Comparison of ENCODE assay signal across 29 cellular contexts in the genomic region with DNA sequence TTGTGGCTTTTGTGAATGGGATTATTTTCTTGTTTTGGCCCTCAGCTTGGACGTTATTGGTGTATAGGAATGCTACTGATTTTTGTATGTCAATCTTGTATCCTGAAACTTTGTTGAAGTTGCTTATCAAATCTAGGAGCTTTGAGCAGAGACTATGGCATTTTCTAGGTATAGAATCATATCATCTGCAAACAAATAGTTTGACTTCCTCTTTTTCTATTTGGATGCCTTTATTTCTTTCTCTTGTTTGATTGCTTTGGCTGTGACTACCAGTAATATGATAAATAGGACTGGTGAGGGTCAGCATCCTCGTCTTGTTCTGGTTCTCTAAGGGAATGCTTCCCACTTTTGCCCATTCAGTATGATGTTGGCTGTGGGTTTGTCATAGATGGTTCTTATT.
"Had no signal": no experiment of that assay in that cellular context is flagged by ENCODE, and none has a peak within 500 bp of the region (broad histone marks: within the 10 kb centered on the region; RNA-seq: fewer than 3 reads in every experiment).

No MANE protein-coding gene starts in this region.

- H3K4me2 ChIP-seq: hepatocyte had no signal

- H3K79me2 ChIP-seq: hepatocyte had no signal

- H3K9me3 ChIP-seq: esophagus squamous epithelium had no signal

- FAIRE-seq: astrocyte, bronchial epithelial cell had no signal

- ATAC-seq: activated naive CD4-positive, alpha-beta T cell treated with anti-CD3 and anti-CD28 coated beads, Interleukin-2, amount 50 U/mL, for 72 hours; gastroesophageal sphincter; heart right ventricle; T-helper 17 cell had no signal

- H3K36me3 ChIP-seq: brain microvascular endothelial cell, esophagus squamous epithelium, gastroesophageal sphincter, heart right ventricle, WERI-Rb-1 had no signal

- H3K4me3 ChIP-seq: coronary artery, dorsolateral prefrontal cortex, esophagus squamous epithelium, gastroesophageal sphincter, heart right ventricle, hepatocyte had no signal

- H3K27ac ChIP-seq: brain microvascular endothelial cell, coronary artery, esophagus squamous epithelium, gastroesophageal sphincter, heart right ventricle, hepatocyte, WERI-Rb-1 had no signal

- DNase-seq: activated B cell treated with CpG ODN at 0.5 μM for 24 hours; activated CD4-positive, alpha-beta T cell treated with anti-CD3 and anti-CD28 coated beads for 48 hours; activated CD4-positive, alpha-beta T cell treated with anti-CD3 and anti-CD28 coated beads, Interleukin-2, amount 50 U/mL, for 1 hour; activated CD4-positive, alpha-beta T cell treated with anti-CD3 and anti-CD28 coated beads, Interleukin-2, amount 50 U/mL, for 48 hours; activated CD8-positive, alpha-beta memory T cell treated with anti-CD3 and anti-CD28 coated beads, Interleukin-2, amount 10 ng/mL, durations not matched to agents 7 days and 5 days; activated CD8-positive, alpha-beta memory T cell treated with anti-CD3 and anti-CD28 coated beads, Interleukin-2, amount 50 U/mL, for 4 hours; activated CD8-positive, alpha-beta T cell treated with anti-CD3 and anti-CD28 coated beads for 36 hours; activated effector memory CD4-positive, alpha-beta T cell treated with anti-CD3 and anti-CD28 coated beads, Interleukin-2, amount 50 U/mL, for 16 hours; activated naive CD4-positive, alpha-beta T cell treated with anti-CD3 and anti-CD28 coated beads for 36 hours; activated naive CD8-positive, alpha-beta T cell treated with anti-CD3 and anti-CD28 coated beads, Interleukin-2, amount 10 ng/mL, durations not matched to agents 7 days and 5 days; activated T-cell treated with anti-CD3 and anti-CD28 coated beads, Interleukin-2, amount 50 U/mL, for 1 hour; activated T-cell treated with anti-CD3 and anti-CD28 coated beads, Interleukin-2, amount 50 U/mL, for 48 hours; brain microvascular endothelial cell; dorsolateral prefrontal cortex; effector memory CD4-positive, alpha-beta T cell; endodermal cell; erythroblast; esophagus squamous epithelium; foreskin melanocyte; heart right ventricle; T-helper 17 cell; T1000; WERI-Rb-1 had no signal

- H3K4me1 ChIP-seq: gastroesophageal sphincter had no signal

- H3K27me3 ChIP-seq: brain microvascular endothelial cell, dorsolateral prefrontal cortex, esophagus squamous epithelium, gastroesophageal sphincter, heart right ventricle, hepatocyte had no signal

- H2AFZ ChIP-seq: hepatocyte had no signal
